16 cellular contexts compared by ENCODE assay signal in the genomic region with DNA sequence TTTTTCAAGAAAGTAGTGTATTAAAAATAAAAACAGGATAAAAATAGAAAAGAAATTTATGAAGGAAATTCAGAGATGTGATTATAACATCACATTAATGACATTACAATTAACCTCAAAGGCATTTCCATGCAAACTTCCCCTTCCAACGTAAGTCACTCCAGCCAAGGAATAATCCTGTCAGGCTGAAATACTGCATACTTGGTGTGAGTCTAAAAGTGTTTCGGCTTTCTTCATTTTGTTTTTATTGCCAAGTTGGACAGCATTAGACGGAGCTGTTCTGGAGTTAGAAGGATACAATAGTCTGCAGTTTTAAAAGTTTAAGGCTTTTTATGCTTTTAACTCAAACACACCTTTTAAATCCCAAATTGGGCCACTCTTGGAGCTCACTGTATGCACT.
"Had no signal": no experiment of that assay in that cellular context is flagged by ENCODE, and none has a peak within 500 bp of the region (broad histone marks: within the 10 kb centered on the region; RNA-seq: fewer than 3 reads in every experiment).

No MANE protein-coding gene starts in this region.

- H3K27me3 ChIP-seq: cardiac muscle cell, esophagus muscularis mucosa, tibial nerve, uterus had no signal

- H3K9me3 ChIP-seq: esophagus muscularis mucosa, tibial nerve, uterus had no signal

- H3K27ac Mint-ChIP-seq: activated naive CD4-positive, alpha-beta T cell treated with anti-CD3 and anti-CD28 coated beads for 36 hours; activated naive CD8-positive, alpha-beta T cell treated with anti-CD3 and anti-CD28 coated beads, Interleukin-2, amount 50 U/mL, for 24 hours; activated T-helper 17 cell treated with anti-CD3 and anti-CD28 coated beads, Interleukin-2, amount 50 U/mL, for 72 hours; naive thymus-derived CD4-positive, alpha-beta T cell; stimulated activated naive B cell treated with anti-CD40 and anti-IgM and Interleukin-4, amounts not matched to agents 10 μg/mL and 1 μg/mL and 100 μg/mL, for 72 hours had no signal

- H3K4me3 Mint-ChIP-seq: activated naive CD4-positive, alpha-beta T cell treated with anti-CD3 and anti-CD28 coated beads for 36 hours; activated naive CD8-positive, alpha-beta T cell treated with anti-CD3 and anti-CD28 coated beads, Interleukin-2, amount 50 U/mL, for 24 hours; activated T-helper 17 cell treated with anti-CD3 and anti-CD28 coated beads, Interleukin-2, amount 50 U/mL, for 72 hours; naive thymus-derived CD4-positive, alpha-beta T cell; stimulated activated naive B cell treated with anti-CD40 and anti-IgM and Interleukin-4, amounts not matched to agents 10 μg/mL and 1 μg/mL and 100 μg/mL, for 72 hours had no signal

- ATAC-seq: activated naive CD8-positive, alpha-beta T cell treated with anti-CD3 and anti-CD28 coated beads, Interleukin-2, amount 50 U/mL, for 24 hours had no signal

- H3K4me1 Mint-ChIP-seq: activated T-helper 17 cell treated with anti-CD3 and anti-CD28 coated beads, Interleukin-2, amount 50 U/mL, for 72 hours had no signal

- H3K27me3 Mint-ChIP-seq: activated T-helper 17 cell treated with anti-CD3 and anti-CD28 coated beads, Interleukin-2, amount 50 U/mL, for 72 hours had no signal

- H3K36me3 Mint-ChIP-seq: naive thymus-derived CD4-positive, alpha-beta T cell; stimulated activated naive B cell treated with anti-CD40 and anti-IgM and Interleukin-4, amounts not matched to agents 10 μg/mL and 1 μg/mL and 100 μg/mL, for 72 hours had no signal

- H3K4me3 ChIP-seq: cardiac muscle cell, esophagus muscularis mucosa, skin epidermis, tibial nerve, uterus had no signal

- H3K4me1 ChIP-seq: uterus had no signal

- DNase-seq: activated naive CD4-positive, alpha-beta T cell treated with anti-CD3 and anti-CD28 coated beads for 36 hours; activated naive CD8-positive, alpha-beta T cell treated with anti-CD3 and anti-CD28 coated beads, Interleukin-2, amount 50 U/mL, for 24 hours; foreskin fibroblast; glutamatergic neuron; mammary epithelial cell; naive thymus-derived CD4-positive, alpha-beta T cell; stimulated activated CD4-positive, alpha-beta T cell treated with anti-CD3 and anti-CD28 coated beads, Interleukin-15, amount 100 ng/mL, for 24 hours; stimulated activated CD4-positive, alpha-beta T cell treated with anti-CD3 and anti-CD28 coated beads, Interleukin-4, amount 100 ng/mL, for 1 hour; T1000; uterus had no signal

- H3K36me3 ChIP-seq: cardiac muscle cell, esophagus muscularis mucosa, tibial nerve, uterus had no signal

- H3K27ac ChIP-seq: cardiac muscle cell, esophagus muscularis mucosa, tibial nerve had no signal

- H3K9me3 Mint-ChIP-seq: activated naive CD4-positive, alpha-beta T cell treated with anti-CD3 and anti-CD28 coated beads for 36 hours; activated naive CD8-positive, alpha-beta T cell treated with anti-CD3 and anti-CD28 coated beads, Interleukin-2, amount 50 U/mL, for 24 hours; activated T-helper 17 cell treated with anti-CD3 and anti-CD28 coated beads, Interleukin-2, amount 50 U/mL, for 72 hours; stimulated activated naive B cell treated with anti-CD40 and anti-IgM and Interleukin-4, amounts not matched to agents 10 μg/mL and 1 μg/mL and 100 μg/mL, for 72 hours had no signal
